In the genomic region with DNA sequence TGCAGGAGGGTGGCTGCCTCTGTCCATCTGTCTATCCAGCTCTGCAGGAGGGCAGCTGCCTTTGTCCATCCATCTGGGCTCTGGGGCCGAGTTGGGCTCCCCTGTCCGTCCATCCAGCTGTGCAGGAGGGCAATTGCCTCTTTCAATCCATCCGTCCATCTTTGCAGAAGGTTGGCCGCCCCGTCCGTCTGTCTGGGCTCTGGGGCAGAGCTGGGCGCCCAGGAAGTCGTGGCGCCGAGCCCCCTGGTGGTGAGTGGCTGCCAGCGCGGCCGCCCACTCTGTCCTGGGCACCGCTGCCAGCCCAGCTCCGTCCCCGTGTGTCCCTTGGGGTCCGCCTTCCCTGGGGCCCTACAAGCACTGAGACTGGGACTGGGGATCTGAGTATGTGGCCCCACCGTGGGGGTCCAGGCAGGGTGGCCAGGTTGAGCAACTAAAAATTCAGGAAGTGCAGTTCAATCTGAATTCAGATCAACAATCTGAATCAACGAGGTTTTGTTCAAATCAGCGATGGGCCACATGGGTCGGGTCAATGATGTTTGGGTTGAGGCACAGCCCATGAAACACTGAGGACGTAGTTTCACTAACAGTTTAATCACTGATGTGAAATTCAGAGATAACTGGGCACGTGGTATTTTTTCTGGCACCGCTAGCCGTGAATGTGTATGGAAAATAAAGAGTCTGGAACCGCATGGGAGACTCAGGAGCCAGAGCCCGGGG, we compare ENCODE assay signal across 8 cellular contexts.
A peak's percentile ranks its signal among the peaks of the same experiment; 100 is the strongest.
DNase-seq lines count a peak whose midpoint lies in the region; ATAC-seq and TF ChIP-seq lines count a peak whose summit lies in the region.

No MANE protein-coding gene starts in this region.

- no peaks in the 10 kb centered on the region for H3K36me3 ChIP-seq in CD4-positive, CD25-positive, alpha-beta regulatory T cell (ENCODE audit: control insufficient read depth, insufficient read depth, low read length)
- H3K36me3 ChIP-seq in MM.1S (replicated peaks; ENCODE audit: insufficient read depth, low read length) (no peaks in the 10 kb centered on the region), H7 (replicated peaks; ENCODE audit: control insufficient read depth, insufficient read depth, low read length) (no peaks in the 10 kb centered on the region)

- H3K27me3 ChIP-seq in CD4-positive, CD25-positive, alpha-beta regulatory T cell (ENCODE audit: control insufficient read depth, insufficient read depth, low read length), result no peaks in the 10 kb centered on the region
- H3K27me3 ChIP-seq in MM.1S (replicated peaks; ENCODE audit: insufficient read depth, low read length) (peaks cover 88% of the 10 kb centered on the region), H7 (ENCODE audit: control insufficient read depth, insufficient read depth, low read length) (no peaks in the 10 kb centered on the region)

- TF ChIP-seq CTCF in MM.1S (IDR thresholded peaks at IDR 0.05; ENCODE audit: low read length), result peak; percentile 43

- H3K27ac Mint-ChIP-seq in CD4-positive, CD25-positive, alpha-beta regulatory T cell, result no peak overlapping the region
- no peak overlapping the region for H3K27ac Mint-ChIP-seq in activated T-helper 1 cell treated with anti-CD3 and anti-CD28 coated beads, Interleukin-12 subunit alpha, Interleukin-12 subunit beta, Interleukin-2, Interleukin-4 antibody, amounts not matched to agents 30 ng/mL and 10 ng/mL and 1 ng/mL, durations not matched to agents 14 hours and 24 hours and 36 hours
- no peak overlapping the region for H3K27ac Mint-ChIP-seq in naive B cell

- H3K79me2 ChIP-seq in MM.1S (ENCODE audit: low read length), result no peaks in the 10 kb centered on the region

- no peaks in the 10 kb centered on the region for H3K4me1 ChIP-seq in CD4-positive, CD25-positive, alpha-beta regulatory T cell (ENCODE audit: control insufficient read depth, insufficient read depth, low read length, poor library complexity, severe bottlenecking)
- no peaks in the 10 kb centered on the region for H3K4me1 ChIP-seq in MM.1S (ENCODE audit: low read length)

- no peak for ATAC-seq in CD4-positive, CD25-positive, alpha-beta regulatory T cell (ENCODE audit: low read depth in 2 of 2)
- ATAC-seq in naive B cell (ENCODE audit: low read depth in 2 of 2), result no peak

- no peaks in the 10 kb centered on the region for H3K4me1 Mint-ChIP-seq in CD4-positive, CD25-positive, alpha-beta regulatory T cell
- H3K4me1 Mint-ChIP-seq in activated T-helper 1 cell treated with anti-CD3 and anti-CD28 coated beads, Interleukin-12 subunit alpha, Interleukin-12 subunit beta, Interleukin-2, Interleukin-4 antibody, amounts not matched to agents 30 ng/mL and 10 ng/mL and 1 ng/mL, durations not matched to agents 14 hours and 24 hours and 36 hours (ENCODE audit: low read depth), result no peaks in the 10 kb centered on the region
- peaks cover 0 to 2% (median 0%) of the 10 kb centered on the region in 3 donors for H3K4me1 Mint-ChIP-seq in naive B cell

- no peak overlapping the region for H3K9ac ChIP-seq in MM.1S (ENCODE audit: low read length)

- no peaks in the 10 kb centered on the region for H4K20me1 ChIP-seq in MM.1S (ENCODE audit: insufficient read depth, low read length)

- H2AFZ ChIP-seq in MM.1S (ENCODE audit: low read length), result no peak overlapping the region

- H3K36me3 Mint-ChIP-seq in CD4-positive, CD25-positive, alpha-beta regulatory T cell, result no peaks in the 10 kb centered on the region
- no peaks in the 10 kb centered on the region for H3K36me3 Mint-ChIP-seq in activated T-helper 1 cell treated with anti-CD3 and anti-CD28 coated beads, Interleukin-12 subunit alpha, Interleukin-12 subunit beta, Interleukin-2, Interleukin-4 antibody, amounts not matched to agents 30 ng/mL and 10 ng/mL and 1 ng/mL, durations not matched to agents 14 hours and 24 hours and 36 hours (ENCODE audit: low read depth)
- no peaks in the 10 kb centered on the region for H3K36me3 Mint-ChIP-seq in naive B cell

- H3K4me3 Mint-ChIP-seq in CD4-positive, CD25-positive, alpha-beta regulatory T cell, result no peak overlapping the region
- H3K4me3 Mint-ChIP-seq in activated T-helper 1 cell treated with anti-CD3 and anti-CD28 coated beads, Interleukin-12 subunit alpha, Interleukin-12 subunit beta, Interleukin-2, Interleukin-4 antibody, amounts not matched to agents 30 ng/mL and 10 ng/mL and 1 ng/mL, durations not matched to agents 14 hours and 24 hours and 36 hours, result no peak overlapping the region
- no peak overlapping the region for H3K4me3 Mint-ChIP-seq in naive B cell

- peak; percentile 2 to 13 (median 3) for DNase-seq in CD4-positive, CD25-positive, alpha-beta regulatory T cell
- DNase-seq in MM.1S, result no peak
- peak; percentile 5 for DNase-seq in activated T-helper 1 cell treated with anti-CD3 and anti-CD28 coated beads, Interleukin-12 subunit alpha, Interleukin-12 subunit beta, Interleukin-2, Interleukin-4 antibody, amounts not matched to agents 30 ng/mL and 10 ng/mL and 1 ng/mL, durations not matched to agents 14 hours and 24 hours and 36 hours (ENCODE audit: low spot score)
- peak; percentile 12 for DNase-seq in naive B cell
- DNase-seq in NCI-H1105 treated with DMSO at 0.1 percent for 48 hours (lab: John Stamatoyannopoulos, UW), result no peak
- no peak for DNase-seq in dermis blood vessel endothelial cell
- no peak for DNase-seq in H7
- no peak for DNase-seq in AG08395 (ENCODE audit: low spot score)

- intact Hi-C loops in activated T-helper 1 cell treated with anti-CD3 and anti-CD28 coated beads, Interleukin-12 subunit alpha, Interleukin-12 subunit beta, Interleukin-2, Interleukin-4 antibody, amounts not matched to agents 30 ng/mL and 10 ng/mL and 1 ng/mL, durations not matched to agents 14 hours and 24 hours and 36 hours (cut with micrococcal nuclease), result loop anchor here (2.0 kb wide), 1 partner anchor 507 kb away; no protein-coding TSS in a partner anchor

- no peak overlapping the region for H3K4me3 ChIP-seq in CD4-positive, CD25-positive, alpha-beta regulatory T cell (ENCODE audit: low read depth, low read length)
- no peak overlapping the region for H3K4me3 ChIP-seq in MM.1S (ENCODE audit: low read length)
- no peak overlapping the region for H3K4me3 ChIP-seq in H7 (ENCODE audit: insufficient read depth, low read depth, low read length)

- no peaks in the 10 kb centered on the region for H3F3A ChIP-seq in MM.1S (ENCODE audit: insufficient read depth, low read length)

- no peak overlapping the region for H3K27ac ChIP-seq in CD4-positive, CD25-positive, alpha-beta regulatory T cell (ENCODE audit: insufficient read depth, low read length, poor library complexity, severe bottlenecking)
- no peak overlapping the region for H3K27ac ChIP-seq in MM.1S (ENCODE audit: low read length)

- no peaks in the 10 kb centered on the region for H3K9me2 ChIP-seq in MM.1S (replicated peaks; ENCODE audit: insufficient read depth, low read length)

- no peaks in the 10 kb centered on the region for H3K9me3 Mint-ChIP-seq in CD4-positive, CD25-positive, alpha-beta regulatory T cell
- H3K9me3 Mint-ChIP-seq in activated T-helper 1 cell treated with anti-CD3 and anti-CD28 coated beads, Interleukin-12 subunit alpha, Interleukin-12 subunit beta, Interleukin-2, Interleukin-4 antibody, amounts not matched to agents 30 ng/mL and 10 ng/mL and 1 ng/mL, durations not matched to agents 14 hours and 24 hours and 36 hours, result no peaks in the 10 kb centered on the region
- peaks cover 0 to 1% (median 0%) of the 10 kb centered on the region in 7 donors for H3K9me3 Mint-ChIP-seq in naive B cell

- H3K27me3 Mint-ChIP-seq in CD4-positive, CD25-positive, alpha-beta regulatory T cell, result no peaks in the 10 kb centered on the region
- no peaks in the 10 kb centered on the region for H3K27me3 Mint-ChIP-seq in activated T-helper 1 cell treated with anti-CD3 and anti-CD28 coated beads, Interleukin-12 subunit alpha, Interleukin-12 subunit beta, Interleukin-2, Interleukin-4 antibody, amounts not matched to agents 30 ng/mL and 10 ng/mL and 1 ng/mL, durations not matched to agents 14 hours and 24 hours and 36 hours (ENCODE audit: insufficient read depth)
- peaks cover 0 to 15% (median 8%) of the 10 kb centered on the region in 3 donors for H3K27me3 Mint-ChIP-seq in naive B cell

- H3K9me3 ChIP-seq in CD4-positive, CD25-positive, alpha-beta regulatory T cell (ENCODE audit: control insufficient read depth in 2 of 2, low read length in 2 of 2), result no peaks in the 10 kb centered on the region
- no peaks in the 10 kb centered on the region for H3K9me3 ChIP-seq in MM.1S (replicated peaks; ENCODE audit: insufficient read depth, low read length)

- H3K4me2 ChIP-seq in MM.1S (ENCODE audit: low read depth, low read length), result no peak overlapping the region

Comparison
In these comparisons a context has a peak if more than half of its experiments do, and no peak if none do; other contexts are left out.
1. DNase-seq: peak in CD4-positive, CD25-positive, alpha-beta regulatory T cell (3 of 3), activated T-helper 1 cell treated with anti-CD3 and anti-CD28 coated beads, Interleukin-12 subunit alpha, Interleukin-12 subunit beta, Interleukin-2, Interleukin-4 antibody, amounts not matched to agents 30 ng/mL and 10 ng/mL and 1 ng/mL, durations not matched to agents 14 hours and 24 hours and 36 hours (single experiment) and naive B cell (single experiment); none in MM.1S (single experiment), NCI-H1105 treated with DMSO at 0.1 percent for 48 hours (single experiment), dermis blood vessel endothelial cell (single experiment), H7 (single experiment) and AG08395 (single experiment).